In genomic region chr5:115578657-115579056, GRCh38 we compare ENCODE assay signal across 13 cellular contexts. TPM values are rescaled to one million over a fixed set of nuclear protein-coding genes. Genes with fewer than 3 reads are reported as not detected.
DNase-seq lines count a peak whose midpoint lies in the region; ATAC-seq and TF ChIP-seq lines count a peak whose summit lies in the region.
"Had no signal": no experiment of that assay in that cellular context is flagged by ENCODE, and none has a peak within 500 bp of the region (broad histone marks: within the 10 kb centered on the region; RNA-seq: fewer than 3 reads in every experiment).

No MANE protein-coding gene starts in this region.

- H3K9me3 ChIP-seq in DOHH2 (ENCODE audit: control insufficient read depth, insufficient read depth, low read length) (no peaks in the 10 kb centered on the region), spleen (no peaks in the 10 kb centered on the region), upper lobe of left lung (no peaks in the 10 kb centered on the region)
- no peaks in the 10 kb centered on the region for H3K9me3 ChIP-seq in effector memory CD4-positive, alpha-beta T cell (ENCODE audit: control insufficient read depth, low read length)

- no peak for TF ChIP-seq EP300 in upper lobe of left lung (IDR thresholded peaks at IDR 0.05)

- no peaks in the 10 kb centered on the region for H3K36me3 ChIP-seq in DOHH2 (ENCODE audit: control insufficient read depth, low read length)
- no peaks in the 10 kb centered on the region for H3K36me3 ChIP-seq in effector memory CD4-positive, alpha-beta T cell (ENCODE audit: control insufficient read depth, insufficient read depth, low read length)
- peaks cover 0 to 14% (median 0%) of the 10 kb centered on the region in 6 donors for H3K36me3 ChIP-seq in spleen
- H3K36me3 ChIP-seq in upper lobe of left lung = no peaks in the 10 kb centered on the region

- H3K4me3 ChIP-seq in DOHH2 (ENCODE audit: low read length) (no peak overlapping the region), spleen (no peak overlapping the region), upper lobe of left lung (no peak overlapping the region)
- H3K4me3 ChIP-seq in effector memory CD4-positive, alpha-beta T cell (ENCODE audit: insufficient read depth, low read depth, low read length, poor library complexity, severe bottlenecking) = no peak overlapping the region
- H3K4me3 ChIP-seq: A549 had no signal

- H3K9me2 ChIP-seq in DOHH2 (replicated peaks; ENCODE audit: control insufficient read depth, low read length) = no peaks in the 10 kb centered on the region

- H3K4me2 ChIP-seq in DOHH2 (ENCODE audit: low read length) = peak overlapping the region; percentile 25; the same call in 1 of the 2 replicates

- no peak for TF ChIP-seq POLR2A in spleen (IDR thresholded peaks at IDR 0.05)
- no peak for TF ChIP-seq POLR2A in upper lobe of left lung (IDR thresholded peaks at IDR 0.05)

- H3K79me2 ChIP-seq in DOHH2 (ENCODE audit: control insufficient read depth, low read length) = no peaks in the 10 kb centered on the region

- H3K27me3 ChIP-seq in DOHH2 (ENCODE audit: control insufficient read depth, low read length) (no peaks in the 10 kb centered on the region), spleen (replicated peaks in 1 of 7) (no peaks in the 10 kb centered on the region), upper lobe of left lung (no peaks in the 10 kb centered on the region)
- no peaks in the 10 kb centered on the region for H3K27me3 ChIP-seq in effector memory CD4-positive, alpha-beta T cell (replicated peaks; ENCODE audit: control insufficient read depth, insufficient read depth, low read length, poor library complexity, severe bottlenecking)

- no peak for DNase-seq in effector memory CD4-positive, alpha-beta T cell
- DNase-seq in spleen = no peak
- no peak for DNase-seq in upper lobe of left lung
- no peak for DNase-seq in activated CD4-positive, alpha-beta T cell treated with anti-CD3 and anti-CD28 coated beads for 4 hours
- DNase-seq: central memory CD4-positive, alpha-beta T cell; IMR-90; natural killer cell; small intestine had no signal

- H3K27ac ChIP-seq in DOHH2 (ENCODE audit: low read depth, low read length) (no peak overlapping the region), spleen (no peak overlapping the region), upper lobe of left lung (no peak overlapping the region)
- H3K27ac ChIP-seq in effector memory CD4-positive, alpha-beta T cell (ENCODE audit: insufficient read depth, low read length, poor library complexity, severe bottlenecking) = no peak overlapping the region
- H3K27ac ChIP-seq: A549 had no signal

- peaks cover 22% of the 10 kb centered on the region for H3K4me1 ChIP-seq in DOHH2 (ENCODE audit: control insufficient read depth, low read length)
- no peaks in the 10 kb centered on the region for H3K4me1 ChIP-seq in effector memory CD4-positive, alpha-beta T cell (ENCODE audit: control insufficient read depth, insufficient read depth, low read length, poor library complexity, severe bottlenecking)
- H3K4me1 ChIP-seq in spleen = peaks cover 0 to 23% (median 0%) of the 10 kb centered on the region in 6 donors
- H3K4me1 ChIP-seq in upper lobe of left lung = no peaks in the 10 kb centered on the region

- ATAC-seq in GM19324 (IDR thresholded peaks at IDR 0.05; ENCODE audit: low FRiP score, unreplicated experiment) (peak; percentile 60), HG02642 (IDR thresholded peaks at IDR 0.05; ENCODE audit: poor library complexity, unreplicated experiment) (peak; percentile 41), HG03354 (IDR thresholded peaks at IDR 0.05; ENCODE audit: poor library complexity, severe bottlenecking, unreplicated experiment) (peak; percentile 62), upper lobe of left lung (ENCODE audit: low FRiP score in 2 of 2) (no peak)
- ATAC-seq: A549, natural killer cell had no signal

- 64 to 68% (median 67%) methylated on average over 3 of the region's 3 CpGs for WGBS in spleen, 5 donors
- 78 to 84% methylated on average over 3 of the region's 3 CpGs for WGBS in upper lobe of left lung, 2 donors

- intact Hi-C loops in spleen (cut with DNase I; ENCODE audit: low total_unique reads) = no loop called here

- TF ChIP-seq CTCF in DOHH2 (IDR thresholded peaks at IDR 0.05; ENCODE audit: low read depth, low read length, poor library complexity, severe bottlenecking) (no peak), spleen (IDR thresholded peaks at IDR 0.05 in 8 of 11, conservative IDR thresholded peaks at IDR 0.05 in 3 of 11) (no peak), upper lobe of left lung (IDR thresholded peaks at IDR 0.05) (no peak)

- no peaks in the 10 kb centered on the region for H3F3A ChIP-seq in DOHH2 (ENCODE audit: control insufficient read depth, insufficient read depth)

- H4K20me1 ChIP-seq in DOHH2 (ENCODE audit: control insufficient read depth, insufficient read depth, low read depth, low read length) = no peaks in the 10 kb centered on the region

RNA-seq across cellular contexts. Expression of gene TICAM2, which starts 23.6 kb away (rescaled TPM):
- total RNA-seq in spleen (1 to 10 TPM; 5.1 to 9.2 (median 7.9) TPM), upper lobe of left lung (1 to 10 TPM in 4 of 6 donors, under 1 TPM in 2; 0.30 to 6.7 (median 1.8) TPM)
- polyA plus RNA-seq in spleen = 1 to 10 TPM; 2.9 to 4.2 (median 2.9) TPM

RNA-seq across cellular contexts. Expression of gene FEM1C, which starts 34.1 kb away (rescaled TPM):
- total RNA-seq in spleen (10 to 100 TPM; 15.1 to 22.7 (median 18.3) TPM), upper lobe of left lung (10 to 100 TPM in 5 of 6 donors, 1 to 10 TPM in 1; 9.7 to 39.8 (median 24.5) TPM)
- polyA plus RNA-seq in spleen = 1 to 10 TPM; 3.1 to 5.0 (median 3.8) TPM

RNA-seq across cellular contexts. Expression of gene TMED7, which starts 47.2 kb away (rescaled TPM):
- total RNA-seq in spleen (10 to 100 TPM; 56.7 to 70.9 (median 68.6) TPM), upper lobe of left lung (100 to 1,000 TPM in 3 of 6 donors, 10 to 100 TPM in 3; 16.8 to 116 (median 99.6) TPM)
- polyA plus RNA-seq in spleen = 10 to 100 TPM in 2 of 3 donors, 1 to 10 TPM in 1; 8.4 to 13.7 (median 12.5) TPM

Comparison
In these comparisons a context has a peak if more than half of its experiments do, and no peak if none do; other contexts are left out.
1. ATAC-seq: peak in GM19324 (single experiment), HG02642 (single experiment) and HG03354 (single experiment); none in upper lobe of left lung (0 of 2).